8 cellular contexts compared by ENCODE assay signal in the genomic region with DNA sequence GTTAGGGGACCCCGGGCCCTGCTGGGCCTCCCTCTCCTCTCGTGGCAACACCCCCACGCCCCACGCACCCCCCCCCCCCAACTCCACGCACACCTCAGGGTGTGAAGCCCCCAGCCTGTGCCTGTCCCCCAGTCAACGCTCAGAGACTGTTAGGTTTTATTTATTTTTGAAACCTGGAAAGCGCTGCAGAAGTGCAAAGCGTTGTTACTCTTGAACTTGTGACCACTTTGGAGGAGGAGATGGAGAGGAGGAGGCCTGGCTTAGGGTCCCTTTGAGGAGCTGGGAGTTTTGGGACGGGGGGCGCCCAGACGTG. TPM values are rescaled to one million over a fixed set of nuclear protein-coding genes. Genes with fewer than 3 reads are reported as not detected.
DNase-seq lines count a peak whose midpoint lies in the region; ATAC-seq, FAIRE-seq and TF ChIP-seq lines count a peak whose summit lies in the region.

No MANE protein-coding gene starts in this region.

- TF ChIP-seq RAD21 in HepG2 (CRISPR knock-in tag; IDR thresholded peaks at IDR 0.05): no peak

- peaks cover 66% of the 10 kb centered on the region for H3K4me1 Mint-ChIP-seq in activated CD4-positive, alpha-beta T cell treated with anti-CD3 and anti-CD28 coated beads, Interleukin-2, amount 10 ng/mL, durations not matched to agents 7 days and 5 days

- H3K27me3 ChIP-seq in body of pancreas (no peaks in the 10 kb centered on the region), HepG2 (ENCODE audit: control insufficient read depth in 1 of 2, insufficient read depth in 2 of 2, low read length in 2 of 2) (no peaks in the 10 kb centered on the region), thyroid gland (no peaks in the 10 kb centered on the region)

- peak overlapping the region; percentile 45 to 74 for H3K4me3 ChIP-seq in body of pancreas
- H3K4me3 ChIP-seq in HepG2 (replicated peaks in 1 of 3; ENCODE audit: insufficient read depth in 1 of 3, low read depth in 2 of 3, low read length in 3 of 3): peak overlapping the region; percentile 46 to 78 (median 51)
- H3K4me3 ChIP-seq in thyroid gland (replicated peaks in 1 of 3): peak overlapping the region; percentile 10 to 52 (median 38)

- H2AFZ ChIP-seq in HepG2 (ENCODE audit: low read length): no peak overlapping the region

- no peaks in the 10 kb centered on the region for H3K9me3 Mint-ChIP-seq in activated CD4-positive, alpha-beta T cell treated with anti-CD3 and anti-CD28 coated beads, Interleukin-2, amount 10 ng/mL, durations not matched to agents 7 days and 5 days

- 1 to 3% methylated on average over 5 to 10 of the region's 11 CpGs for WGBS in body of pancreas, 2 donors
- WGBS in HepG2 (ENCODE audit: low lambda C conversion rate): 0% methylated on average over 5 of the region's 11 CpGs
- 1 to 5% methylated on average over 5 to 7 of the region's 11 CpGs for WGBS in thyroid gland, 2 donors

- TF ChIP-seq POLR2A in body of pancreas (IDR thresholded peaks at IDR 0.05) (no peak), HepG2 (IDR thresholded peaks at IDR 0.05; ENCODE audit: insufficient read depth in 1 of 2, low read depth in 2 of 2, low read length in 2 of 2) (no peak), thyroid gland (IDR thresholded peaks at IDR 0.05) (no peak)

- TF ChIP-seq CTCF in body of pancreas (IDR thresholded peaks at IDR 0.05) (no peak), HepG2 (CRISPR knock-in tag; IDR thresholded peaks at IDR 0.05) (no peak), thyroid gland (IDR thresholded peaks at IDR 0.05) (no peak)

- TF ChIP-seq EP300 in HepG2 (IDR thresholded peaks at IDR 0.05; ENCODE audit: low read depth in 2 of 2, low read length in 2 of 2): no peak
- no peak for TF ChIP-seq EP300 in HepG2 (CRISPR knock-in tag; IDR thresholded peaks at IDR 0.05; ENCODE audit: borderline replicate concordance)

- in situ Hi-C loops in HepG2 (cut with HindIII; ENCODE audit: extremely low pct_ligation_motif_present, low pct_unique_long_range_greater_than_20kb): no loop called here

- H3K36me3 ChIP-seq in body of pancreas (replicated peaks in 1 of 2; ENCODE audit: insufficient read depth in 1 of 2, low read depth in 2 of 2): no peaks in the 10 kb centered on the region
- H3K36me3 ChIP-seq in HepG2 (replicated peaks in 1 of 2; ENCODE audit: control insufficient read depth in 1 of 2, insufficient read depth in 2 of 2, low read length in 2 of 2): no peaks in the 10 kb centered on the region
- H3K36me3 ChIP-seq in thyroid gland: peaks cover 0 to 21% of the 10 kb centered on the region in 2 donors

- intact Hi-C loops in body of pancreas (cut with DNase I) (no loop called here), HepG2 (cut with micrococcal nuclease; ENCODE audit: unreplicated experiment) (no loop called here), thyroid gland (cut with DNase I) (no loop called here)

- no peaks in the 10 kb centered on the region for H3K79me2 ChIP-seq in HepG2 (ENCODE audit: insufficient read depth, low read length)

- H3K27me3 Mint-ChIP-seq in activated CD4-positive, alpha-beta T cell treated with anti-CD3 and anti-CD28 coated beads, Interleukin-2, amount 10 ng/mL, durations not matched to agents 7 days and 5 days: no peaks in the 10 kb centered on the region

- peak overlapping the region; percentile 99 for H3K27ac Mint-ChIP-seq in activated CD4-positive, alpha-beta T cell treated with anti-CD3 and anti-CD28 coated beads, Interleukin-2, amount 10 ng/mL, durations not matched to agents 7 days and 5 days

- peaks cover 50% of the 10 kb centered on the region for H3K36me3 Mint-ChIP-seq in activated CD4-positive, alpha-beta T cell treated with anti-CD3 and anti-CD28 coated beads, Interleukin-2, amount 10 ng/mL, durations not matched to agents 7 days and 5 days (ENCODE audit: low read depth)

- H3K4me3 Mint-ChIP-seq in activated CD4-positive, alpha-beta T cell treated with anti-CD3 and anti-CD28 coated beads, Interleukin-2, amount 10 ng/mL, durations not matched to agents 7 days and 5 days: peak overlapping the region; percentile 99

- H4K20me1 ChIP-seq in HepG2 (ENCODE audit: insufficient read depth, low read length): no peaks in the 10 kb centered on the region

- CTCF ChIA-PET in activated CD4-positive, alpha-beta T cell treated with anti-CD3 and anti-CD28 coated beads, Interleukin-2, amount 10 ng/mL, durations not matched to agents 7 days and 5 days (lab: Charles Lee): interaction anchor here (1.0 to 2.2 kb wide), 5 partner anchors 12 to 121 kb away, joined by 3 to 9 read pairs (median 7); no protein-coding TSS in a partner anchor
- CTCF ChIA-PET in HepG2 (lab: Yijun Ruan, JAX; ENCODE audit: low intra/inter-chr PET ratio, low total read pairs): no interaction called here

- no TSS peak for BruUV-seq in HepG2 (replicated peaks; lab: Mats Ljungman, UMichigan)

- H3K4me2 ChIP-seq in HepG2 (ENCODE audit: low read depth, low read length): peak overlapping the region; percentile 100

- DNase-seq in activated CD4-positive, alpha-beta T cell treated with anti-CD3 and anti-CD28 coated beads, Interleukin-2, amount 10 ng/mL, durations not matched to agents 7 days and 5 days: no peak
- DNase-seq in activated CD4-positive, alpha-beta T cell treated with anti-CD3 and anti-CD28 coated beads for 48 hours: no peak
- no peak for DNase-seq in body of pancreas
- DNase-seq in HepG2 (ENCODE audit: low spot score): no peak
- DNase-seq in thyroid gland: no peak
- no peak for DNase-seq in activated gamma-delta T cell (lab: John Stamatoyannopoulos, UW)

- H3K9me3 ChIP-seq in body of pancreas: no peaks in the 10 kb centered on the region
- no peaks in the 10 kb centered on the region for H3K9me3 ChIP-seq in HepG2 (ENCODE audit: low read length)
- H3K9me3 ChIP-seq in thyroid gland: no peaks in the 10 kb centered on the region

- H3K4me1 ChIP-seq in body of pancreas (peaks cover 33% of the 10 kb centered on the region), HepG2 (ENCODE audit: insufficient read depth, low read length) (peaks cover 37% of the 10 kb centered on the region), thyroid gland (peaks cover 48 to 58% of the 10 kb centered on the region in 2 donors)

- H3K9ac ChIP-seq in HepG2 (ENCODE audit: insufficient read depth, low read depth, low read length): peak overlapping the region; percentile 69

- POLR2A ChIA-PET in activated CD4-positive, alpha-beta T cell treated with anti-CD3 and anti-CD28 coated beads, Interleukin-2, amount 10 ng/mL, durations not matched to agents 7 days and 5 days (lab: Charles Lee): interaction anchor here (1.4 kb wide), 1 partner anchor 55 kb away, joined by 9 read pairs; the partner anchor contains the start of gene PATZ1
- POLR2A ChIA-PET in HepG2 (lab: Yijun Ruan, JAX): interaction anchor here (1.2 to 3.0 kb wide), 4 partner anchors 11 to 80 kb away, joined by 3 to 21 read pairs (median 4); partner anchors contain the start of gene PATZ1

- FAIRE-seq in HepG2 (lab: Jason Lieb, UNC): no peak

- ATAC-seq in body of pancreas (no peak), HepG2 (peak; percentile 1; the same call in 1 of the 3 replicates), HG02759 (IDR thresholded peaks at IDR 0.05; ENCODE audit: unreplicated experiment) (no peak)
- no peak for ATAC-seq in activated CD4-positive, CD25-positive, alpha-beta regulatory T cell treated with anti-CD3 and anti-CD28 coated beads, Interleukin-2, amount 50 U/mL, for 24 hours

- H3K27ac ChIP-seq in body of pancreas (peak overlapping the region; percentile 80 to 95 (median 90)), HepG2 (ENCODE audit: extremely low read length, insufficient read depth, low read length) (no peak overlapping the region), thyroid gland (peak overlapping the region; percentile 82 to 99 (median 97))

RNA-seq across cellular contexts. Expression of gene PIK3IP1, which starts 0.9 kb away (rescaled TPM):
- 10 to 100 TPM; 56.0 to 63.0 TPM for total RNA-seq in activated CD4-positive, alpha-beta T cell treated with anti-CD3 and anti-CD28 coated beads, Interleukin-2, amount 10 ng/mL, durations not matched to agents 7 days and 5 days
- 10 to 100 TPM in 1 of 2 donors, 1 to 10 TPM in 1; 5.6 to 18.9 TPM for total RNA-seq in body of pancreas
- 0.44 and 1.3 TPM in 2 replicates for total RNA-seq in HepG2 (2016; rRNA removed; fragmentation: Illumina TruSeq; extraction: Trizol)
- 0.26 and 0.30 TPM in 2 replicates for total RNA-seq in HepG2 (2016; cell fraction: cytosol; rRNA removed; fragmentation: Illumina TruSeq; extraction: Trizol; ENCODE audit: low read depth)
- 0.49 and 1.3 TPM in 2 replicates for total RNA-seq in HepG2 (2016; cell fraction: insoluble cytoplasmic fraction; rRNA removed; fragmentation: Illumina TruSeq; extraction: Trizol)
- total RNA-seq in HepG2 (2016; cell fraction: membrane; rRNA removed; fragmentation: Illumina TruSeq; extraction: Trizol): 0.34 and 0.41 TPM in 2 replicates
- total RNA-seq in HepG2 (2016; cell fraction: nucleus; rRNA removed; fragmentation: Illumina TruSeq; extraction: Trizol): 1.5 and 2.0 TPM in 2 replicates
- 2.5 and 5.3 TPM in 2 replicates for polyA plus RNA-seq in HepG2 (2011; rRNA removed)
- 2.4 and 5.0 TPM in 2 replicates for polyA plus RNA-seq in HepG2 (2011; cell fraction: cytosol; rRNA removed)
- polyA plus RNA-seq in HepG2 (2011; cell fraction: nucleus; rRNA removed): 2.3 and 4.8 TPM in 2 replicates
- 4.8 and 7.6 TPM in 2 replicates for polyA plus RNA-seq in HepG2 (2012)
- polyA plus RNA-seq in HepG2 (2016; cell fraction: cytosol; fragmentation: Illumina TruSeq; extraction: Trizol; ENCODE audit: low read depth): 0.06 and 0.11 TPM in 2 replicates
- polyA plus RNA-seq in HepG2 (2016; cell fraction: insoluble cytoplasmic fraction; fragmentation: Illumina TruSeq; extraction: Trizol; ENCODE audit: low read depth): 0.21 and 0.38 TPM in 2 replicates
- polyA plus RNA-seq in HepG2 (2016; cell fraction: membrane; fragmentation: Illumina TruSeq; extraction: Trizol; ENCODE audit: low read depth): 0.10 and 0.14 TPM in 2 replicates
- polyA plus RNA-seq in HepG2 (2016; cell fraction: nucleus; fragmentation: Illumina TruSeq; extraction: Trizol; ENCODE audit: insufficient read depth, low read depth): 1.7 and 2.4 TPM in 2 replicates
- 2.1 and 3.8 TPM in 2 replicates for polyA minus RNA-seq in HepG2 (2011; rRNA and poly(A)+ RNA removed; ENCODE audit: low replicate concordance)
- 2.0 and 4.0 TPM in 2 replicates for polyA minus RNA-seq in HepG2 (2011; cell fraction: cytosol; rRNA and poly(A)+ RNA removed)
- polyA minus RNA-seq in HepG2 (2011; cell fraction: nucleus; rRNA and poly(A)+ RNA removed): 2.1 and 4.0 TPM in 2 replicates
- 10 to 100 TPM; 39.8 to 88.4 (median 48.1) TPM for total RNA-seq in thyroid gland

RNA-seq across cellular contexts. Expression of gene PATZ1, which starts 54.8 kb away (rescaled TPM):
- 10 to 100 TPM; 31.6 to 32.7 TPM for total RNA-seq in activated CD4-positive, alpha-beta T cell treated with anti-CD3 and anti-CD28 coated beads, Interleukin-2, amount 10 ng/mL, durations not matched to agents 7 days and 5 days
- total RNA-seq in body of pancreas (10 to 100 TPM; 24.1 to 25.1 TPM), HepG2 (2016; rRNA removed; fragmentation: Illumina TruSeq; extraction: Trizol) (30.4 and 30.5 TPM in 2 replicates), thyroid gland (10 to 100 TPM; 33.6 to 54.7 (median 46.1) TPM)
- total RNA-seq in HepG2 (2016; cell fraction: cytosol; rRNA removed; fragmentation: Illumina TruSeq; extraction: Trizol; ENCODE audit: low read depth): 6.2 and 6.9 TPM in 2 replicates
- 28.0 and 31.0 TPM in 2 replicates for total RNA-seq in HepG2 (2016; cell fraction: insoluble cytoplasmic fraction; rRNA removed; fragmentation: Illumina TruSeq; extraction: Trizol)
- total RNA-seq in HepG2 (2016; cell fraction: membrane; rRNA removed; fragmentation: Illumina TruSeq; extraction: Trizol): 20.4 and 21.7 TPM in 2 replicates
- total RNA-seq in HepG2 (2016; cell fraction: nucleus; rRNA removed; fragmentation: Illumina TruSeq; extraction: Trizol): 32.1 and 34.3 TPM in 2 replicates
- polyA plus RNA-seq in HepG2 (2011; rRNA removed): 24.9 and 26.6 TPM in 2 replicates
- polyA plus RNA-seq in HepG2 (2011; cell fraction: cytosol; rRNA removed): 16.9 and 18.6 TPM in 2 replicates
- 45.4 and 58.3 TPM in 2 replicates for polyA plus RNA-seq in HepG2 (2011; cell fraction: nucleus; rRNA removed)
- 25.7 and 29.3 TPM in 2 replicates for polyA plus RNA-seq in HepG2 (2012)
- 3.1 and 3.4 TPM in 2 replicates for polyA plus RNA-seq in HepG2 (2016; cell fraction: cytosol; fragmentation: Illumina TruSeq; extraction: Trizol; ENCODE audit: low read depth)
- polyA plus RNA-seq in HepG2 (2016; cell fraction: insoluble cytoplasmic fraction; fragmentation: Illumina TruSeq; extraction: Trizol; ENCODE audit: low read depth): 32.9 and 37.5 TPM in 2 replicates
- 11.6 and 11.7 TPM in 2 replicates for polyA plus RNA-seq in HepG2 (2016; cell fraction: membrane; fragmentation: Illumina TruSeq; extraction: Trizol; ENCODE audit: low read depth)
- polyA plus RNA-seq in HepG2 (2016; cell fraction: nucleus; fragmentation: Illumina TruSeq; extraction: Trizol; ENCODE audit: insufficient read depth, low read depth): 45.6 and 49.3 TPM in 2 replicates
- 47.7 and 108 TPM in 2 replicates for polyA minus RNA-seq in HepG2 (2011; rRNA and poly(A)+ RNA removed; ENCODE audit: low replicate concordance)
- 27.9 and 30.8 TPM in 2 replicates for polyA minus RNA-seq in HepG2 (2011; cell fraction: cytosol; rRNA and poly(A)+ RNA removed)
- polyA minus RNA-seq in HepG2 (2011; cell fraction: nucleus; rRNA and poly(A)+ RNA removed): 54.1 and 54.8 TPM in 2 replicates
